Comparison of ENCODE assay signal across 12 cellular contexts in genomic region chr9:128828267-128828666, GRCh38. TPM values are rescaled to one million over a fixed set of nuclear protein-coding genes. Genes with fewer than 3 reads are reported as not detected.
DNase-seq lines count a peak whose midpoint lies in the region; ATAC-seq and TF ChIP-seq lines count a peak whose summit lies in the region.
"Had no signal": no experiment of that assay in that cellular context is flagged by ENCODE, and none has a peak within 500 bp of the region (broad histone marks: within the 10 kb centered on the region; RNA-seq: fewer than 3 reads in every experiment).

No MANE protein-coding gene starts in this region.

- no peak overlapping the region for H2AFZ ChIP-seq in MM.1S (ENCODE audit: low read length)

- ATAC-seq in psoas muscle = no peak
- no peak for ATAC-seq in GM19351 (IDR thresholded peaks at IDR 0.05; ENCODE audit: unreplicated experiment)
- ATAC-seq: gastroesophageal sphincter had no signal

- 87 to 89% (median 88%) methylated on average over 8 of the region's 8 CpGs for WGBS in psoas muscle, 3 donors
- WGBS in esophagus muscularis mucosa = 96% methylated on average over 8 of the region's 8 CpGs

- no peaks in the 10 kb centered on the region for H4K20me1 ChIP-seq in MM.1S (ENCODE audit: insufficient read depth, low read length)

- no peak for DNase-seq in activated CD4-positive, alpha-beta T cell treated with anti-CD3 and anti-CD28 coated beads, Interleukin-2, amount 10 ng/mL, durations not matched to agents 7 days and 5 days
- no peak for DNase-seq in activated CD4-positive, alpha-beta T cell treated with anti-CD3 and anti-CD28 coated beads for 4 hours
- DNase-seq in MM.1S = no peak
- DNase-seq in psoas muscle = no peak
- no peak for DNase-seq in NCI-H2227 treated with DMSO at 0.1 percent for 48 hours (lab: John Stamatoyannopoulos, UW)
- no peak for DNase-seq in esophagus muscularis mucosa (ENCODE audit: extremely low spot score)
- DNase-seq: AML-193; NCI-H510A; stimulated activated CD4-positive, alpha-beta T cell treated with anti-CD3 and anti-CD28 coated beads, Interleukin-4, amount 100 ng/mL, for 24 hours had no signal

- H3F3A ChIP-seq in MM.1S (ENCODE audit: insufficient read depth, low read length) = peaks cover 6% of the 10 kb centered on the region; the same call in 1 of the 2 replicates

- H3K4me2 ChIP-seq in MM.1S (ENCODE audit: low read depth, low read length) = peak overlapping the region; percentile 96

- no peaks in the 10 kb centered on the region for H3K27me3 Mint-ChIP-seq in activated CD4-positive, alpha-beta T cell treated with anti-CD3 and anti-CD28 coated beads, Interleukin-2, amount 10 ng/mL, durations not matched to agents 7 days and 5 days
- H3K27me3 Mint-ChIP-seq in dendritic cell treated with granulocyte-macrophage colony-stimulating factor and Interleukin-4, amounts not matched to agents 40 ng/mL and 50 ng/mL, for 4 days = no peaks in the 10 kb centered on the region

- peaks cover 26% of the 10 kb centered on the region for H3K4me1 Mint-ChIP-seq in activated CD4-positive, alpha-beta T cell treated with anti-CD3 and anti-CD28 coated beads, Interleukin-2, amount 10 ng/mL, durations not matched to agents 7 days and 5 days
- H3K4me1 Mint-ChIP-seq in dendritic cell treated with granulocyte-macrophage colony-stimulating factor and Interleukin-4, amounts not matched to agents 40 ng/mL and 50 ng/mL, for 4 days (ENCODE audit: low read depth) = peaks cover 12% of the 10 kb centered on the region

- peaks cover 24% of the 10 kb centered on the region for H3K79me2 ChIP-seq in MM.1S (ENCODE audit: low read length)

- CTCF ChIA-PET in activated CD4-positive, alpha-beta T cell treated with anti-CD3 and anti-CD28 coated beads, Interleukin-2, amount 10 ng/mL, durations not matched to agents 7 days and 5 days (lab: Charles Lee) = interaction anchor here (2.1 to 3.0 kb wide), 2 partner anchors 10 to 18 kb away, joined by 6 to 23 read pairs; partner anchors contain the start of gene ENDOG

- intact Hi-C loops in dendritic cell treated with granulocyte-macrophage colony-stimulating factor and Interleukin-4, amounts not matched to agents 40 ng/mL and 50 ng/mL, for 4 days (cut with micrococcal nuclease) = no loop called here
- intact Hi-C loops in psoas muscle (cut with DNase I) = no loop called here
- intact Hi-C loops in esophagus muscularis mucosa (cut with DNase I) = no loop called here

- H3K27me3 ChIP-seq in MM.1S (replicated peaks; ENCODE audit: insufficient read depth, low read length) (no peaks in the 10 kb centered on the region), psoas muscle (ENCODE audit: insufficient read depth in 3 of 3, low read length in 2 of 3) (no peaks in the 10 kb centered on the region), esophagus muscularis mucosa (no peaks in the 10 kb centered on the region)
- H3K27me3 ChIP-seq: gastroesophageal sphincter had no signal

- H3K4me1 ChIP-seq in MM.1S (ENCODE audit: low read length) (0 out of 2 replicates have a peak, but pooled peaks cover 4% of the 10 kb centered on the region), psoas muscle (peaks cover 13% of the 10 kb centered on the region), esophagus muscularis mucosa (peaks cover 14 to 23% (median 21%) of the 10 kb centered on the region in 4 donors)

- H3K36me3 ChIP-seq in MM.1S (replicated peaks; ENCODE audit: insufficient read depth, low read length) = no peaks in the 10 kb centered on the region; the same call in 1 of the 2 replicates
- H3K36me3 ChIP-seq in psoas muscle (ENCODE audit: insufficient read depth in 1 of 2, low read depth in 1 of 2) = peaks cover 0 to 49% of the 10 kb centered on the region in 2 donors
- H3K36me3 ChIP-seq in esophagus muscularis mucosa = peaks cover 10 to 46% (median 43%) of the 10 kb centered on the region in 4 donors

- peak overlapping the region; percentile 92 for H3K27ac Mint-ChIP-seq in activated CD4-positive, alpha-beta T cell treated with anti-CD3 and anti-CD28 coated beads, Interleukin-2, amount 10 ng/mL, durations not matched to agents 7 days and 5 days
- H3K27ac Mint-ChIP-seq in dendritic cell treated with granulocyte-macrophage colony-stimulating factor and Interleukin-4, amounts not matched to agents 40 ng/mL and 50 ng/mL, for 4 days = no peak overlapping the region

- H3K9me3 ChIP-seq in MM.1S (replicated peaks; ENCODE audit: insufficient read depth, low read length) (no peaks in the 10 kb centered on the region), psoas muscle (no peaks in the 10 kb centered on the region), esophagus muscularis mucosa (no peaks in the 10 kb centered on the region)
- H3K9me3 ChIP-seq: gastroesophageal sphincter had no signal

- no peak for TF ChIP-seq EP300 in esophagus muscularis mucosa (IDR thresholded peaks at IDR 0.05)

- TF ChIP-seq CTCF in MM.1S (IDR thresholded peaks at IDR 0.05; ENCODE audit: low read length) (no peak), psoas muscle (IDR thresholded peaks at IDR 0.05) (no peak), esophagus muscularis mucosa (IDR thresholded peaks at IDR 0.05) (no peak)

- peaks cover 29% of the 10 kb centered on the region for H3K36me3 Mint-ChIP-seq in activated CD4-positive, alpha-beta T cell treated with anti-CD3 and anti-CD28 coated beads, Interleukin-2, amount 10 ng/mL, durations not matched to agents 7 days and 5 days (ENCODE audit: low read depth)
- H3K36me3 Mint-ChIP-seq in dendritic cell treated with granulocyte-macrophage colony-stimulating factor and Interleukin-4, amounts not matched to agents 40 ng/mL and 50 ng/mL, for 4 days (ENCODE audit: low read depth) = peaks cover 63% of the 10 kb centered on the region

- H3K4me3 ChIP-seq in MM.1S (ENCODE audit: low read length) (peak overlapping the region; percentile 92), psoas muscle (peak overlapping the region; percentile 89), esophagus muscularis mucosa (no peak overlapping the region)

- H3K4me3 Mint-ChIP-seq in activated CD4-positive, alpha-beta T cell treated with anti-CD3 and anti-CD28 coated beads, Interleukin-2, amount 10 ng/mL, durations not matched to agents 7 days and 5 days = peak overlapping the region; percentile 94
- H3K4me3 Mint-ChIP-seq in dendritic cell treated with granulocyte-macrophage colony-stimulating factor and Interleukin-4, amounts not matched to agents 40 ng/mL and 50 ng/mL, for 4 days = peak overlapping the region; percentile 85

- POLR2A ChIA-PET in activated CD4-positive, alpha-beta T cell treated with anti-CD3 and anti-CD28 coated beads, Interleukin-2, amount 10 ng/mL, durations not matched to agents 7 days and 5 days (lab: Charles Lee) = no interaction called here

- no peak for TF ChIP-seq POLR2A in esophagus muscularis mucosa (IDR thresholded peaks at IDR 0.05; ENCODE audit: low read depth)

- no peaks in the 10 kb centered on the region for H3K9me2 ChIP-seq in MM.1S (replicated peaks; ENCODE audit: insufficient read depth, low read length)

- no peak overlapping the region; the same call in 1 of the 2 replicates for H3K9ac ChIP-seq in MM.1S (ENCODE audit: low read length)

- no peak overlapping the region for H3K27ac ChIP-seq in MM.1S (ENCODE audit: low read length)
- H3K27ac ChIP-seq in psoas muscle = no peak overlapping the region
- H3K27ac ChIP-seq in esophagus muscularis mucosa (replicated peaks in 1 of 4) = peak overlapping the region in 1 of 4 donors; percentile 91

- H3K9me3 Mint-ChIP-seq in activated CD4-positive, alpha-beta T cell treated with anti-CD3 and anti-CD28 coated beads, Interleukin-2, amount 10 ng/mL, durations not matched to agents 7 days and 5 days = no peaks in the 10 kb centered on the region
- no peaks in the 10 kb centered on the region for H3K9me3 Mint-ChIP-seq in dendritic cell treated with granulocyte-macrophage colony-stimulating factor and Interleukin-4, amounts not matched to agents 40 ng/mL and 50 ng/mL, for 4 days

RNA-seq across cellular contexts. Expression of gene SPOUT1, which starts 1.3 kb away (rescaled TPM):
- 10 to 100 TPM; 60.5 to 75.0 TPM for total RNA-seq in activated CD4-positive, alpha-beta T cell treated with anti-CD3 and anti-CD28 coated beads, Interleukin-2, amount 10 ng/mL, durations not matched to agents 7 days and 5 days
- 10 to 100 TPM; 13.3 to 33.0 (median 20.6) TPM for total RNA-seq in psoas muscle
- 10 to 100 TPM in 2 of 3 donors, 1 to 10 TPM in 1; 9.5 to 18.3 (median 13.3) TPM for polyA plus RNA-seq in psoas muscle
- 10 to 100 TPM; 15.3 to 36.5 (median 19.8) TPM for total RNA-seq in esophagus muscularis mucosa

RNA-seq across cellular contexts. Expression of gene ENDOG, which starts 10.0 kb away (rescaled TPM):
- total RNA-seq in activated CD4-positive, alpha-beta T cell treated with anti-CD3 and anti-CD28 coated beads, Interleukin-2, amount 10 ng/mL, durations not matched to agents 7 days and 5 days = 10 to 100 TPM; 10.2 to 11.3 TPM
- 100 to 1,000 TPM in 1 of 4 donors, 10 to 100 TPM in 3; 81.6 to 109 (median 90.0) TPM for total RNA-seq in psoas muscle
- 100 to 1,000 TPM in 1 of 3 donors, 10 to 100 TPM in 2; 56.0 to 116 (median 84.9) TPM for polyA plus RNA-seq in psoas muscle
- 10 to 100 TPM; 21.4 to 44.5 (median 37.5) TPM for total RNA-seq in esophagus muscularis mucosa

RNA-seq across cellular contexts. Expression of gene TBC1D13, which starts 41.2 kb away (rescaled TPM):
- total RNA-seq in activated CD4-positive, alpha-beta T cell treated with anti-CD3 and anti-CD28 coated beads, Interleukin-2, amount 10 ng/mL, durations not matched to agents 7 days and 5 days = 10 to 100 TPM; 18.4 to 21.1 TPM
- total RNA-seq in psoas muscle (10 to 100 TPM; 14.4 to 17.5 (median 15.8) TPM), esophagus muscularis mucosa (10 to 100 TPM; 12.4 to 20.8 (median 16.1) TPM)
- polyA plus RNA-seq in psoas muscle = 10 to 100 TPM; 11.8 to 25.1 (median 15.3) TPM

RNA-seq across cellular contexts. Expression of gene KYAT1, which starts 53.5 kb away (rescaled TPM):
- 10 to 100 TPM; 15.2 to 17.7 TPM for total RNA-seq in activated CD4-positive, alpha-beta T cell treated with anti-CD3 and anti-CD28 coated beads, Interleukin-2, amount 10 ng/mL, durations not matched to agents 7 days and 5 days
- total RNA-seq in psoas muscle = 1 to 10 TPM; 6.4 to 8.9 (median 7.1) TPM
- polyA plus RNA-seq in psoas muscle = 10 to 100 TPM in 1 of 3 donors, 1 to 10 TPM in 2; 7.2 to 12.0 (median 7.9) TPM
- total RNA-seq in esophagus muscularis mucosa = 1 to 10 TPM; 4.3 to 8.4 (median 6.2) TPM

RNA-seq across cellular contexts. Expression of gene LRRC8A, which starts 53.7 kb away (rescaled TPM):
- 10 to 100 TPM; 42.4 to 48.0 TPM for total RNA-seq in activated CD4-positive, alpha-beta T cell treated with anti-CD3 and anti-CD28 coated beads, Interleukin-2, amount 10 ng/mL, durations not matched to agents 7 days and 5 days
- total RNA-seq in psoas muscle (10 to 100 TPM; 12.2 to 22.4 (median 18.3) TPM), esophagus muscularis mucosa (10 to 100 TPM; 39.5 to 94.2 (median 55.6) TPM)
- polyA plus RNA-seq in psoas muscle = 10 to 100 TPM; 11.6 to 71.5 (median 16.4) TPM

Comparison
In these comparisons a context has a peak if more than half of its experiments do, and no peak if none do; other contexts are left out.
1. H3K4me3 ChIP-seq: peak in MM.1S (single experiment) and psoas muscle (single experiment); none in esophagus muscularis mucosa (0 of 4).